Comparison of ENCODE assay signal across 13 cellular contexts in genomic region chr22:48577014-48577690, GRCh38.
DNase-seq lines count a peak whose midpoint lies in the region; FAIRE-seq and TF ChIP-seq lines count a peak whose summit lies in the region.
"Had no signal": no experiment of that assay in that cellular context is flagged by ENCODE, and none has a peak within 500 bp of the region (broad histone marks: within the 10 kb centered on the region; RNA-seq: fewer than 3 reads in every experiment).

No MANE protein-coding gene starts in this region.

- no peak for TF ChIP-seq POLR2A in transverse colon (IDR thresholded peaks at IDR 0.05)

- peaks cover 5% of the 10 kb centered on the region for H3K27me3 ChIP-seq in iPS-15b (ENCODE audit: control insufficient read depth, insufficient read depth, low read length)
- H3K27me3 ChIP-seq in transverse colon: peaks cover 47% of the 10 kb centered on the region

- H3K4me3 ChIP-seq in iPS-15b (ENCODE audit: low read depth, low read length) (peak overlapping the region; percentile 49), transverse colon (no peak overlapping the region)
- H3K4me3 ChIP-seq: PC-9 had no signal

- in situ Hi-C loops in transverse colon (cut with MboI; ENCODE audit: low pct_ligation_motif_present in 1 of 4, low pct_unique_long_range_greater_than_20kb in 1 of 4, low sequenced_read_pairs in 3 of 4): no loop called here

- no peak for TF ChIP-seq CTCF in transverse colon (IDR thresholded peaks at IDR 0.05)

- H3K9ac ChIP-seq in iPS-15b (ENCODE audit: low read depth, low read length): peak overlapping the region; percentile 5

- H3K27ac ChIP-seq in substantia nigra (ENCODE audit: low read depth, low read length, poor library complexity, severe bottlenecking) (peak overlapping the region; percentile 81), transverse colon (no peak overlapping the region)
- H3K27ac ChIP-seq: PC-9 had no signal

- H3K9me3 ChIP-seq in iPS-15b (ENCODE audit: control insufficient read depth, insufficient read depth, low read length) (no peaks in the 10 kb centered on the region), transverse colon (no peaks in the 10 kb centered on the region)

- intact Hi-C loops in transverse colon (cut with DNase I; ENCODE audit: low total_unique reads): loop anchor here (10.0 kb wide), 1 partner anchor 728 kb away; no protein-coding TSS in a partner anchor

- H3K4me1 ChIP-seq in iPS-15b (ENCODE audit: control insufficient read depth, insufficient read depth, low read length): no peaks in the 10 kb centered on the region
- H3K4me1 ChIP-seq in transverse colon: no peaks in the 10 kb centered on the region

- DNase-seq in DMS79 treated with DMSO at 0.1 percent for 48 hours (lab: John Stamatoyannopoulos, UW) (peak; percentile 23), DMS79 (lab: John Stamatoyannopoulos, UW) (no peak), NCI-H69 (lab: John Stamatoyannopoulos, UW) (peak; percentile 54), substantia nigra (lab: John Stamatoyannopoulos, UW) (peak in 21 of 49 donors; percentile 13 to 63 (median 33)), T-helper 2 cell (no peak), RCC 7860 (ENCODE audit: low spot score) (no peak), transverse colon (no peak)
- DNase-seq: activated B cell treated with CpG ODN at 0.5 μM for 24 hours; naive thymus-derived CD8-positive, alpha-beta T cell; PC-9 had no signal

- TF ChIP-seq EP300 in transverse colon (IDR thresholded peaks at IDR 0.05; ENCODE audit: low read depth): no peak

- H3K36me3 ChIP-seq in iPS-15b (ENCODE audit: control insufficient read depth, insufficient read depth, low read length) (peaks cover 3% of the 10 kb centered on the region), transverse colon (no peaks in the 10 kb centered on the region)

- FAIRE-seq in RCC 7860 (lab: Jason Lieb, UNC): no peak
- FAIRE-seq: A204.1, islet of Langerhans had no signal

- WGBS in transverse colon (ENCODE audit: low coverage in 1 of 2), 2 donors: 82% methylated on average over 11 of the region's 29 CpGs; no CpG with 5 or more reads in 1 of the 2 donors

Comparison
In these comparisons a context has a peak if more than half of its experiments do, and no peak if none do; other contexts are left out.
1. DNase-seq: peak in DMS79 treated with DMSO at 0.1 percent for 48 hours (single experiment) and NCI-H69 (single experiment); none in DMS79 (single experiment), T-helper 2 cell (0 of 5), RCC 7860 (single experiment) and transverse colon (single experiment).